1 cellular context compared by ENCODE assay signal in genomic region chr1:160097911-160098851, GRCh38.
TF ChIP-seq lines count a peak whose summit lies in the region.

Gene IGSF8, minus strand, starts transcription at chr1:160098619. Its CDS starts 147 bp downstream, at chr1:160098472.

TF ChIP-seq in HepG2, 621 proteins besides CTCF, POLR2A, EP300 and RAD21 (continued from another document and continues in another):
- TF ChIP-seq DZIP1 (CRISPR knock-in tag; IDR thresholded peaks at IDR 0.05) (no peak), MYNN (CRISPR knock-in tag; IDR thresholded peaks at IDR 0.05; ENCODE audit: low read depth) (no peak), SRF (IDR thresholded peaks at IDR 0.05; ENCODE audit: low read depth, low read length) (no peak), MYC (CRISPR knock-in tag; IDR thresholded peaks at IDR 0.05; ENCODE audit: borderline replicate concordance) (peak; percentile 63), SNAPC2 (CRISPR knock-in tag; IDR thresholded peaks at IDR 0.05) (no peak), ZNF740 (CRISPR knock-in tag; IDR thresholded peaks at IDR 0.05) (no peak), REXO4 (CRISPR knock-in tag; IDR thresholded peaks at IDR 0.05; ENCODE audit: borderline replicate concordance) (no peak), ZNF160 (CRISPR knock-in tag; IDR thresholded peaks at IDR 0.05) (peak; percentile 75; the same call in 1 of the 2 replicates), SP140L (CRISPR knock-in tag; IDR thresholded peaks at IDR 0.05; ENCODE audit: borderline replicate concordance) (no peak), ZNF33A (CRISPR knock-in tag; IDR thresholded peaks at IDR 0.05; ENCODE audit: borderline replicate concordance) (0 out of 2 replicates have a peak, but pooled peaks have one; percentile 35), ZBTB42 (CRISPR knock-in tag; IDR thresholded peaks at IDR 0.05) (no peak), SAP130 (CRISPR knock-in tag; IDR thresholded peaks at IDR 0.05; ENCODE audit: low read depth) (peak; percentile 60), ZBTB26 (CRISPR knock-in tag; IDR thresholded peaks at IDR 0.05; ENCODE audit: borderline replicate concordance) (no peak), KDM4B (CRISPR knock-in tag; IDR thresholded peaks at IDR 0.05) (no peak), RNF219 (CRISPR knock-in tag; IDR thresholded peaks at IDR 0.05) (no peak), ARNT (IDR thresholded peaks at IDR 0.05) (no peak), KAT8 (CRISPR knock-in tag; IDR thresholded peaks at IDR 0.05) (no peak; the same call in 1 of the 2 replicates), SMARCE1 (IDR thresholded peaks at IDR 0.05; ENCODE audit: borderline replicate concordance) (no peak), NFE2 (CRISPR knock-in tag; IDR thresholded peaks at IDR 0.05) (no peak), IRF9 (CRISPR knock-in tag; IDR thresholded peaks at IDR 0.05; ENCODE audit: borderline replicate concordance) (peak; percentile 47; the same call in 1 of the 2 replicates), XRCC5 (optimal IDR thresholded peaks at IDR 0.05; ENCODE audit: low read length) (no peak), TFE3 (CRISPR knock-in tag; IDR thresholded peaks at IDR 0.05) (0 out of 2 replicates have a peak, but pooled peaks have one; percentile 15), ESRRA (CRISPR knock-in tag; IDR thresholded peaks at IDR 0.05; ENCODE audit: low read depth) (0 out of 2 replicates have a peak, but pooled peaks have one; percentile 33), DMTF1 (CRISPR knock-in tag; IDR thresholded peaks at IDR 0.05) (no peak), PHF21A (CRISPR knock-in tag; IDR thresholded peaks at IDR 0.05) (no peak), CENPX (CRISPR knock-in tag; IDR thresholded peaks at IDR 0.05) (no peak), ZBTB21 (CRISPR knock-in tag; IDR thresholded peaks at IDR 0.05) (no peak), MAF1 (CRISPR knock-in tag; IDR thresholded peaks at IDR 0.05; ENCODE audit: borderline replicate concordance) (0 out of 2 replicates have a peak, but pooled peaks have one; percentile 31), ZFP41 (CRISPR knock-in tag; IDR thresholded peaks at IDR 0.05; ENCODE audit: borderline replicate concordance) (no peak), ZIK1 (CRISPR knock-in tag; IDR thresholded peaks at IDR 0.05; ENCODE audit: borderline replicate concordance, low read depth) (no peak), MLXIP (CRISPR knock-in tag; IDR thresholded peaks at IDR 0.05; ENCODE audit: borderline replicate concordance) (no peak), HMGA1 (CRISPR knock-in tag; conservative IDR thresholded peaks at IDR 0.05) (no peak), THAP9 (CRISPR knock-in tag; IDR thresholded peaks at IDR 0.05; ENCODE audit: borderline replicate concordance) (no peak), ZNF335 (CRISPR knock-in tag; IDR thresholded peaks at IDR 0.05) (no peak), CREB1 (IDR thresholded peaks at IDR 0.05) (no peak), CREB1 (CRISPR knock-in tag; IDR thresholded peaks at IDR 0.05) (no peak), XBP1 (CRISPR knock-in tag; IDR thresholded peaks at IDR 0.05) (no peak), BORCS8-MEF2B (CRISPR knock-in tag; IDR thresholded peaks at IDR 0.05) (no peak), ZNF691 (CRISPR knock-in tag; IDR thresholded peaks at IDR 0.05; ENCODE audit: borderline replicate concordance, low read depth) (peak; percentile 68; the same call in 1 of the 2 replicates), FIP1L1 (IDR thresholded peaks at IDR 0.05; ENCODE audit: borderline replicate concordance, insufficient read depth, low read depth, low read length) (no peak), ZNF143 (CRISPR knock-in tag; IDR thresholded peaks at IDR 0.05) (no peak), SIX1 (CRISPR knock-in tag; IDR thresholded peaks at IDR 0.05; ENCODE audit: borderline replicate concordance) (no peak), REPIN1 (CRISPR knock-in tag; IDR thresholded peaks at IDR 0.05; ENCODE audit: borderline replicate concordance, low read depth) (no peak), MAFK (conservative IDR thresholded peaks at IDR 0.05 in 1 of 2, IDR thresholded peaks at IDR 0.05 in 1 of 2; ENCODE audit: low read length in 2 of 2) (no peak), NR2F6 (IDR thresholded peaks at IDR 0.05) (no peak), NR2F6 (CRISPR knock-in tag; IDR thresholded peaks at IDR 0.05) (no peak)
